In genomic region chr7:38825721-38826440, GRCh38 we compare ENCODE assay signal across 15 cellular contexts.
A peak's percentile ranks its signal among the peaks of the same experiment; 100 is the strongest.
DNase-seq lines count a peak whose midpoint lies in the region; ATAC-seq and TF ChIP-seq lines count a peak whose summit lies in the region.
"Had no signal": no experiment of that assay in that cellular context is flagged by ENCODE, and none has a peak within 500 bp of the region (broad histone marks: within the 10 kb centered on the region; RNA-seq: fewer than 3 reads in every experiment).

No MANE protein-coding gene starts in this region.

- H3K79me2 ChIP-seq in hepatocyte = peaks cover 2% of the 10 kb centered on the region
- H3K79me2 ChIP-seq in trophoblast cell (ENCODE audit: control insufficient read depth, insufficient read depth, low read length, poor library complexity) = no peaks in the 10 kb centered on the region

- CTCF ChIA-PET in activated naive CD4-positive, alpha-beta T cell treated with anti-CD3 and anti-CD28 coated beads for 36 hours (lab: Charles Lee) = interaction anchor here (1.0 kb wide), 1 partner anchor 116 kb away, joined by 5 read pairs; no protein-coding TSS in a partner anchor

- H3K36me3 ChIP-seq in adipocyte (ENCODE audit: control insufficient read depth, insufficient read depth, low read length, severe bottlenecking) (peaks cover 6% of the 10 kb centered on the region), hepatocyte (replicated peaks; ENCODE audit: insufficient read depth, low read depth) (no peaks in the 10 kb centered on the region), trophoblast cell (ENCODE audit: control insufficient read depth in 1 of 2, insufficient read depth in 2 of 2, low read length in 2 of 2) (no peaks in the 10 kb centered on the region)

- 74% methylated on average over 3 of the region's 3 CpGs for WGBS in hepatocyte (ENCODE audit: low lambda C conversion rate, missing lambda C conversion rate)
- WGBS in trophoblast cell (ENCODE audit: extremely low coverage, insufficient coverage, insufficient read length) = no CpG with 5 or more reads among the region's 3 CpGs

- H3K9me2 ChIP-seq in hepatocyte (replicated peaks; ENCODE audit: insufficient read depth) = no peaks in the 10 kb centered on the region

- no peak overlapping the region for H3K4ac ChIP-seq in trophoblast cell (ENCODE audit: low read depth, low read length)

- no peak overlapping the region for H3K27ac Mint-ChIP-seq in activated naive CD4-positive, alpha-beta T cell treated with anti-CD3 and anti-CD28 coated beads for 36 hours
- H3K27ac Mint-ChIP-seq: activated naive CD8-positive, alpha-beta T cell; T-helper 17 cell had no signal

- H3K27me3 Mint-ChIP-seq in activated naive CD4-positive, alpha-beta T cell treated with anti-CD3 and anti-CD28 coated beads for 36 hours (ENCODE audit: low read depth) = no peaks in the 10 kb centered on the region
- H3K27me3 Mint-ChIP-seq: activated naive CD8-positive, alpha-beta T cell; T-helper 17 cell had no signal

- H3K4me1 Mint-ChIP-seq in activated naive CD4-positive, alpha-beta T cell treated with anti-CD3 and anti-CD28 coated beads for 36 hours (ENCODE audit: low read depth) = no peaks in the 10 kb centered on the region

- no peak overlapping the region for H2BK120ac ChIP-seq in trophoblast cell (ENCODE audit: insufficient read depth, low read length, poor library complexity)

- intact Hi-C loops in activated naive CD4-positive, alpha-beta T cell treated with anti-CD3 and anti-CD28 coated beads for 36 hours (cut with micrococcal nuclease) = no loop called here

- H2AK5ac ChIP-seq in trophoblast cell (ENCODE audit: low read length) = no peak overlapping the region

- ATAC-seq in GM19372 (IDR thresholded peaks at IDR 0.05; ENCODE audit: low read depth, unreplicated experiment) (peak; percentile 57), HG02571 (IDR thresholded peaks at IDR 0.05; ENCODE audit: unreplicated experiment) (no peak), GM18858 (IDR thresholded peaks at IDR 0.05; ENCODE audit: unreplicated experiment) (no peak)
- ATAC-seq: T-helper 17 cell had no signal

- H2BK5ac ChIP-seq in trophoblast cell (ENCODE audit: low read depth, low read length, poor library complexity) = no peak overlapping the region

- peaks cover 15% of the 10 kb centered on the region for H3K36me3 Mint-ChIP-seq in activated naive CD4-positive, alpha-beta T cell treated with anti-CD3 and anti-CD28 coated beads for 36 hours (ENCODE audit: low read depth)

- no peak overlapping the region for H3K4me3 Mint-ChIP-seq in activated naive CD4-positive, alpha-beta T cell treated with anti-CD3 and anti-CD28 coated beads for 36 hours
- H3K4me3 Mint-ChIP-seq: activated naive CD8-positive, alpha-beta T cell; H9; T-helper 17 cell had no signal

- no peaks in the 10 kb centered on the region for H3K79me1 ChIP-seq in trophoblast cell (ENCODE audit: low read length)

- no peak overlapping the region for H3K18ac ChIP-seq in trophoblast cell (ENCODE audit: low read length)

- DNase-seq in AG20443 (ENCODE audit: low spot score) = peak; percentile 38
- DNase-seq in adipocyte (ENCODE audit: low read depth) = peak; percentile 35
- no peak for DNase-seq in hepatocyte (ENCODE audit: low spot score)
- no peak for DNase-seq in activated naive CD4-positive, alpha-beta T cell treated with anti-CD3 and anti-CD28 coated beads for 36 hours
- no peak for DNase-seq in trophoblast cell
- DNase-seq: DND-41; effector memory CD4-positive, alpha-beta T cell; H9; NCI-H1417 treated with DMSO at 0.1 percent for 48 hours; T-helper 17 cell had no signal

- peaks cover 16% of the 10 kb centered on the region for H3K4me1 ChIP-seq in adipocyte (ENCODE audit: control insufficient read depth, insufficient read depth, low read length)
- H3K4me1 ChIP-seq in hepatocyte (ENCODE audit: insufficient read depth) = no peaks in the 10 kb centered on the region
- peaks cover 0 to 4% of the 10 kb centered on the region in 2 experiments for H3K4me1 ChIP-seq in trophoblast cell (ENCODE audit: control insufficient read depth in 1 of 2, insufficient read depth in 2 of 2, low read length in 2 of 2)

- H3K27me3 ChIP-seq in adipocyte (replicated peaks; ENCODE audit: control insufficient read depth, insufficient read depth, low read length) (no peaks in the 10 kb centered on the region), hepatocyte (no peaks in the 10 kb centered on the region), trophoblast cell (ENCODE audit: insufficient read depth, low read length) (no peaks in the 10 kb centered on the region)

- H4K12ac ChIP-seq in trophoblast cell (ENCODE audit: low read depth, low read length) = no peak overlapping the region

- H4K91ac ChIP-seq in trophoblast cell (ENCODE audit: low read depth, low read length) = no peak overlapping the region

- H3K4me2 ChIP-seq in hepatocyte (peak overlapping the region; percentile 3), trophoblast cell (ENCODE audit: low read length) (no peak overlapping the region)

- H3K23ac ChIP-seq in trophoblast cell (ENCODE audit: low read length) = no peak overlapping the region

- H4K8ac ChIP-seq in trophoblast cell (ENCODE audit: low read depth, low read length) = no peak overlapping the region

- no peak for TF ChIP-seq CTCF in hepatocyte (IDR thresholded peaks at IDR 0.05; ENCODE audit: poor library complexity)

- H3K9ac ChIP-seq in adipocyte (ENCODE audit: low read length) (peak overlapping the region; percentile 18), trophoblast cell (ENCODE audit: low read length) (no peak overlapping the region)

- H3K27ac ChIP-seq in hepatocyte = no peak overlapping the region
- H3K27ac ChIP-seq in trophoblast cell (ENCODE audit: low read depth, low read length) = no peak overlapping the region

- no peaks in the 10 kb centered on the region for H4K20me1 ChIP-seq in hepatocyte (ENCODE audit: insufficient read depth, poor library complexity, severe bottlenecking)

- no peak overlapping the region for H2BK12ac ChIP-seq in trophoblast cell (ENCODE audit: low read length)

- H3K14ac ChIP-seq in trophoblast cell (ENCODE audit: low read length) = no peak overlapping the region

- H2AFZ ChIP-seq in hepatocyte = no peak overlapping the region
- no peak overlapping the region for H2AFZ ChIP-seq in trophoblast cell (ENCODE audit: insufficient read depth, low read length, poor library complexity)

- peaks cover 3% of the 10 kb centered on the region for H3K9me3 Mint-ChIP-seq in activated naive CD4-positive, alpha-beta T cell treated with anti-CD3 and anti-CD28 coated beads for 36 hours
- H3K9me3 Mint-ChIP-seq: H9 had no signal

- no peaks in the 10 kb centered on the region for H3K9me3 ChIP-seq in adipocyte (ENCODE audit: control insufficient read depth, low read length)
- H3K9me3 ChIP-seq in hepatocyte (ENCODE audit: low read depth) = no peaks in the 10 kb centered on the region
- no peaks in the 10 kb centered on the region for H3K9me3 ChIP-seq in trophoblast cell (ENCODE audit: insufficient read depth, low read depth, low read length)

- H3K4me3 ChIP-seq in adipocyte (ENCODE audit: low read length) (peak overlapping the region; percentile 55), hepatocyte (no peak overlapping the region), trophoblast cell (ENCODE audit: low read depth, low read length) (no peak overlapping the region)
- H3K4me3 ChIP-seq: skin epidermis had no signal

Comparison
In these comparisons a context has a peak if more than half of its experiments do, and no peak if none do; other contexts are left out.
1. DNase-seq: peak in AG20443 (single experiment) and adipocyte (single experiment); none in hepatocyte (single experiment), activated naive CD4-positive, alpha-beta T cell treated with anti-CD3 and anti-CD28 coated beads for 36 hours (single experiment) and trophoblast cell (0 of 2).